In the genomic region with DNA sequence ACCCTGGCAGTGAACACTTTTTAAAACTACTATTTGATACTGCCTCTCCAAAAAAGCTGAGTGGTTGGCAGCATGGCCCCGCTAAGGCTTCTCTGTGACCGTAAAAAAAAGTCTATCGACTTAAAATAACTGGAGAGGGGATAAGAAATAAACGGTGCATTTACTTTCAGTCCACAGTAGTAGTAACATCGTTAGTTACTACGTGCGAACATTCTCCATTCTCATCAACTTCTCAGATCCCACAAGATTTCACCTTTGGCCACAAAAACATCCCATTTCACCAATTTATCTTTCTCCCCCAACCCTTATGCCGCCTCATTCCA, we compare ENCODE assay signal across 1 cellular context.
TF ChIP-seq lines count a peak whose summit lies in the region.

No MANE protein-coding gene starts in this region.

TF ChIP-seq in HCT116, 20 proteins besides CTCF, POLR2A, EP300 and RAD21 (continued from another document):
- TF ChIP-seq, protein P1, sequence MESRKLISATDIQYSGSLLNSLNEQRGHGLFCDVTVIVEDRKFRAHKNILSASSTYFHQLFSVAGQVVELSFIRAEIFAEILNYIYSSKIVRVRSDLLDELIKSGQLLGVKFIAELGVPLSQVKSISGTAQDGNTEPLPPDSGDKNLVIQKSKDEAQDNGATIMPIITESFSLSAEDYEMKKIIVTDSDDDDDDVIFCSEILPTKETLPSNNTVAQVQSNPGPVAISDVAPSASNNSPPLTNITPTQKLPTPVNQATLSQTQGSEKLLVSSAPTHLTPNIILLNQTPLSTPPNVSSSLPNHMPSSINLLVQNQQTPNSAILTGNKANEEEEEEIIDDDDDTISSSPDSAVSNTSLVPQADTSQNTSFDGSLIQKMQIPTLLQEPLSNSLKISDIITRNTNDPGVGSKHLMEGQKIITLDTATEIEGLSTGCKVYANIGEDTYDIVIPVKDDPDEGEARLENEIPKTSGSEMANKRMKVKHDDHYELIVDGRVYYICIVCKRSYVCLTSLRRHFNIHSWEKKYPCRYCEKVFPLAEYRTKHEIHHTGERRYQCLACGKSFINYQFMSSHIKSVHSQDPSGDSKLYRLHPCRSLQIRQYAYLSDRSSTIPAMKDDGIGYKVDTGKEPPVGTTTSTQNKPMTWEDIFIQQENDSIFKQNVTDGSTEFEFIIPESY (IDR thresholded peaks at IDR 0.05; ENCODE audit: extremely low read depth, insufficient replicate concordance, low read length): no peak
- no peak for TF ChIP-seq EGR1 (IDR thresholded peaks at IDR 0.05; ENCODE audit: low read depth)
- no peak for TF ChIP-seq EZH2 (IDR thresholded peaks at IDR 0.05)
